In genomic region chr20:728022-728944, GRCh38 we compare ENCODE assay signal across 9 cellular contexts. TPM values are rescaled to one million over a fixed set of nuclear protein-coding genes. Genes with fewer than 3 reads are reported as not detected.
DNase-seq lines count a peak whose midpoint lies in the region; ATAC-seq and TF ChIP-seq lines count a peak whose summit lies in the region.
"Had no signal": no experiment of that assay in that cellular context is flagged by ENCODE, and none has a peak within 500 bp of the region (broad histone marks: within the 10 kb centered on the region; RNA-seq: fewer than 3 reads in every experiment).

No MANE protein-coding gene starts in this region.

- no TSS peak for BruUV-seq in A673 (replicated peaks; lab: Mats Ljungman, UMichigan)

- in situ Hi-C loops in GM13977 (cut with MboI; ENCODE audit: low pct_unique_long_range_greater_than_20kb, low sequenced_read_pairs, unreplicated experiment) (loop anchor here (25.0 kb wide), 1 partner anchor 166 kb away; no protein-coding TSS in a partner anchor), transverse colon (cut with MboI; ENCODE audit: low pct_ligation_motif_present in 1 of 4, low pct_unique_long_range_greater_than_20kb in 1 of 4, low sequenced_read_pairs in 3 of 4) (loop anchor here in 1 of 4 donors (25.0 kb wide), 1 partner anchor 166 kb away; no protein-coding TSS in a partner anchor)

- 1% methylated on average over 55 of the region's 90 CpGs; no CpG with 5 or more reads in 1 of the 2 donors for WGBS in transverse colon (ENCODE audit: low coverage in 1 of 2), 2 donors

- no peaks in the 10 kb centered on the region for H3K9me3 ChIP-seq in A673 (ENCODE audit: low read depth, low read length, poor library complexity, severe bottlenecking)
- no peaks in the 10 kb centered on the region for H3K9me3 ChIP-seq in transverse colon
- H3K9me3 ChIP-seq: ovary had no signal

- peak; percentile 69 for DNase-seq in A673 (ENCODE audit: low spot score)
- peak; percentile 81 for DNase-seq in GM13977 (ENCODE audit: low spot score)
- peak; percentile 78 for DNase-seq in NCI-H69 (lab: John Stamatoyannopoulos, UW)
- peak; percentile 33 for DNase-seq in activated T-cell treated with anti-CD3 and anti-CD28 coated beads for 1 hour (ENCODE audit: low read depth)
- DNase-seq in fibroblast of pulmonary artery (ENCODE audit: low read depth) = peak; percentile 29
- peak; percentile 9 for DNase-seq in occipital lobe (lab: John Stamatoyannopoulos, UW)
- DNase-seq in transverse colon = peak; percentile 22

- H3K36me3 ChIP-seq in A673 (ENCODE audit: insufficient read depth, low read length, poor library complexity, severe bottlenecking) (no peaks in the 10 kb centered on the region), transverse colon (no peaks in the 10 kb centered on the region)
- H3K36me3 ChIP-seq: ovary had no signal

- ATAC-seq in GM18502 (IDR thresholded peaks at IDR 0.05; ENCODE audit: poor library complexity, unreplicated experiment) = no peak

- H3K27ac ChIP-seq in A673 (ENCODE audit: low read depth, low read length, poor library complexity, severe bottlenecking) (no peak overlapping the region), transverse colon (no peak overlapping the region)
- H3K27ac ChIP-seq: ovary had no signal

- no peaks in the 10 kb centered on the region for H3K4me1 ChIP-seq in A673 (ENCODE audit: insufficient read depth, low read length, poor library complexity, severe bottlenecking)
- peaks cover 0 to 9% (median 7%) of the 10 kb centered on the region in 4 donors for H3K4me1 ChIP-seq in transverse colon

- POLR2A ChIA-PET in A673 (lab: Charles Lee; ENCODE audit: low non-redundant PET) = no interaction called here

- H3K4me3 ChIP-seq in A673 (ENCODE audit: low read depth, low read length, poor library complexity, severe bottlenecking) (peak overlapping the region; percentile 58), fibroblast of pulmonary artery (replicated peaks; ENCODE audit: low read depth, low read length) (peak overlapping the region; percentile 44), transverse colon (peak overlapping the region in 2 of 4 donors; percentile 32 to 47)
- H3K4me3 ChIP-seq: ovary had no signal

- intact Hi-C loops in A673 (cut with micrococcal nuclease; ENCODE audit: unreplicated experiment) = loop anchor here (5.0 kb wide), 2 partner anchors 76 to 376 kb away; partner anchors contain the start of gene SRXN1
- intact Hi-C loops in transverse colon (cut with DNase I; ENCODE audit: low total_unique reads) = no loop called here

- TF ChIP-seq CTCF in A673 (conservative IDR thresholded peaks at IDR 0.05; ENCODE audit: low read depth, low read length) = peak; percentile 77
- TF ChIP-seq CTCF in GM13977 (IDR thresholded peaks at IDR 0.05; ENCODE audit: extremely low read depth, insufficient read depth, missing control alignments) = peak; percentile 74
- peak; percentile 56 for TF ChIP-seq CTCF in fibroblast of pulmonary artery (IDR thresholded peaks at IDR 0.05; ENCODE audit: low read length, missing control alignments)
- TF ChIP-seq CTCF in transverse colon (IDR thresholded peaks at IDR 0.05) = peak in 4 of 5 experiments; percentile 25 to 48 (median 34)

- no peak for TF ChIP-seq POLR2A in transverse colon (IDR thresholded peaks at IDR 0.05)

- no peak for TF ChIP-seq EP300 in transverse colon (IDR thresholded peaks at IDR 0.05; ENCODE audit: low read depth)

- H3K27me3 ChIP-seq in A673 (replicated peaks; ENCODE audit: insufficient read depth, low read depth, low read length, poor library complexity) (peaks cover 18% of the 10 kb centered on the region), transverse colon (peaks cover 73% of the 10 kb centered on the region)
- H3K27me3 ChIP-seq: ovary had no signal

- CTCF ChIA-PET in A673 (lab: Charles Lee) = interaction anchor here (0.6 to 0.7 kb wide), 5 partner anchors 18 to 373 kb away, joined by 3 to 8 read pairs (median 3); no protein-coding TSS in a partner anchor

RNA-seq across cellular contexts. Expression of gene SLC52A3, which starts 40.0 kb away (rescaled TPM):
- total RNA-seq in A673 (2021) (not detected in 2 replicates), occipital lobe (not detected), transverse colon (10 to 100 TPM in 3 of 4 donors, 1 to 10 TPM in 1; 7.2 to 35.9 (median 15.3) TPM)

RNA-seq across cellular contexts. Expression of gene SCRT2, which starts 52.7 kb away (rescaled TPM):
- 0.50 and 0.69 TPM in 2 replicates for total RNA-seq in A673 (2021)
- 2.0 TPM for total RNA-seq in occipital lobe
- not detected for total RNA-seq in transverse colon
- total RNA-seq: ovary had no signal

Comparison
In these comparisons a context has a peak if more than half of its experiments do, and no peak if none do; other contexts are left out.
1. DNase-seq: peak in every context shown above with its lines; median percentile 81 in GM13977; 78 in NCI-H69; 69 in A673; 33 in activated T-cell treated with anti-CD3 and anti-CD28 coated beads for 1 hour; 29 in fibroblast of pulmonary artery; 22 in transverse colon; 9 in occipital lobe.